In the genomic region with DNA sequence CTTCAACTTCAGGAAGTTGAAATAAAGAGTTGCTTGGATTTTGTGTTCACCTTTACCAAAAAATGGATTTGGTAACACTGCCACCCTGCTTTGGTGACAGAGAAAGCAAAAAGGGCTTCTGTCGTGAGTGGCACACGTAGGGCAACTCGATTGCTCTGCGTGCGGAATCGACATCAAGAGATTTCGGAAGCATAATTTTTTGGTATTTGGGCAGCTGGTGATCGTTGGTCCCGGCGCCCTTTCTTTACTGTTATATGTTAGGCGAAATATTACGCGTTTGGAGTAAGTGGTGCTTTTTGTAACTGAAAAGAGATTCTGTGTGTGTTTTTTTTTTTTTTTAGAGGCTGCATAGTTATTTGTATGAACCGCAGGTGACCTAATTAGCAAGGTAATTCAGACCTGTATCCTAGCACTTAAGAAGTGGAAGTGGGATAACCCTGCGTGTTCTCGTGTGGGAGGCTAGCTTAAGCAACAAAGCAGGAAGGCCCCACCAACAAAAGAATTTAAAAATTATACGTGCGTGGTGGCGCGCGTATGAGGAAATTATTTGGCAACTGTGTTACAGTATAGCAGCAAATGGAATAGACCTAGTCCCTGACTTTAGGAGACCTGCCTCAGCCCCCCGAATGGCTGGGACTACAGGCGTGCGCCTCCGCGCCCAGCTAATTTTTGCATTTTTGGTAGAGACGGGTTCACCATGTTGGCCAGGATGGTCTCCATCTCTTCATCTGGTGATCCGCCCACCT, we compare ENCODE assay signal across 8 cellular contexts. TPM values are rescaled to one million over a fixed set of nuclear protein-coding genes. Genes with fewer than 3 reads are reported as not detected.
DNase-seq lines count a peak whose midpoint lies in the region; ATAC-seq, FAIRE-seq and TF ChIP-seq lines count a peak whose summit lies in the region.

A gene (plus strand): TSS at position 108 of the 746 bp plus-strand sequence.

- H3K9me1 ChIP-seq in keratinocyte (ENCODE audit: control insufficient read depth, extremely low read depth, insufficient read depth, low read length), result no peaks in the 10 kb centered on the region

- dilution Hi-C loops in keratinocyte (cut with MboI; ENCODE audit: extremely low pct_ligation_motif_present, low sequenced_read_pairs), result no loop called here

- H3K9me3 ChIP-seq in keratinocyte (ENCODE audit: control insufficient read depth, low read depth, low read length), result no peaks in the 10 kb centered on the region

- peaks cover 11% of the 10 kb centered on the region for H3K4me1 ChIP-seq in keratinocyte (ENCODE audit: control insufficient read depth, extremely low read depth, insufficient read depth, low read length)

- ATAC-seq in GM19025 (IDR thresholded peaks at IDR 0.05; ENCODE audit: low read depth, unreplicated experiment) (peak; percentile 51), HG03280 (IDR thresholded peaks at IDR 0.05; ENCODE audit: unreplicated experiment) (peak; percentile 56)

- peak within 1 kb of the TSS; percentile 34 to 69 (median 52) for H3K4me3 ChIP-seq in keratinocyte (ENCODE audit: control insufficient read depth in 2 of 3, extremely low read depth in 1 of 3, insufficient read depth in 2 of 3, low read depth in 1 of 3, low read length in 3 of 3)

- peak within 1 kb of the TSS; percentile 92 for H3K9ac ChIP-seq in keratinocyte (ENCODE audit: control insufficient read depth, extremely low read depth, insufficient read depth, low read length)

- H4K20me1 ChIP-seq in keratinocyte (ENCODE audit: control insufficient read depth, extremely low read depth, insufficient read depth, low read length), result no peaks in the 10 kb centered on the region

- H3K27ac ChIP-seq in keratinocyte (ENCODE audit: control insufficient read depth, insufficient read depth, low read length), result peak within 1 kb of the TSS; percentile 100

- DNase-seq in AG20443 (ENCODE audit: low spot score), result peak; percentile 78
- DNase-seq in NCI-H345 (lab: John Stamatoyannopoulos, UW), result peak; percentile 94
- DNase-seq in activated CD4-positive, CD25-positive, alpha-beta regulatory T cell (lab: John Stamatoyannopoulos, UW), result peak; percentile 63 to 83 (median 73)
- peak; percentile 99 for DNase-seq in cerebellar cortex (ENCODE audit: low spot score)
- DNase-seq in keratinocyte (ENCODE audit: low read depth, low spot score), result peak; percentile 83
- DNase-seq in stimulated activated CD4-positive, alpha-beta T cell treated with anti-CD3 and anti-CD28 coated beads, Interleukin-12 subunit alpha, Interleukin-12 subunit beta, amount 100 ng/mL, for 48 hours (ENCODE audit: low read depth in 2 of 3, low spot score in 1 of 3), result peak; percentile 79 to 92 (median 82)

- H3K36me3 ChIP-seq in keratinocyte (ENCODE audit: control insufficient read depth in 2 of 2, extremely low read depth in 1 of 2, insufficient read depth in 2 of 2, low read length in 2 of 2), result no peaks in the 10 kb centered on the region

- no peak for FAIRE-seq in keratinocyte (lab: Jason Lieb, UNC)

- H3K79me2 ChIP-seq in keratinocyte (ENCODE audit: control insufficient read depth, insufficient read depth, low read length), result no peaks in the 10 kb centered on the region

- H2AFZ ChIP-seq in keratinocyte (ENCODE audit: control insufficient read depth, low read length), result peak within 1 kb of the TSS; percentile 72

- no peaks in the 10 kb centered on the region for H3K27me3 ChIP-seq in keratinocyte (ENCODE audit: control insufficient read depth, extremely low read depth, insufficient read depth, low read length)

- H3K4me2 ChIP-seq in keratinocyte (ENCODE audit: control insufficient read depth, extremely low read depth, insufficient read depth, low read depth, low read length), result peak within 1 kb of the TSS; percentile 94

- peak in 1 of 3 experiments; percentile 9 for TF ChIP-seq CTCF in keratinocyte (optimal IDR thresholded peaks at IDR 0.05 in 1 of 3, IDR thresholded peaks at IDR 0.05 in 1 of 3, conservative IDR thresholded peaks at IDR 0.05 in 1 of 3; ENCODE audit: extremely low read depth in 1 of 3, insufficient read depth in 2 of 3, low read length in 3 of 3)

RNA-seq across cellular contexts. Expression of the gene that starts here (rescaled TPM):
- polyA plus RNA-seq in keratinocyte, result not detected in 3 replicates
- polyA plus RNA-seq in keratinocyte (2011; ENCODE audit: low read depth), result not detected
- polyA plus RNA-seq in keratinocyte (2011; cell fraction: cytosol; rRNA removed), result not detected in 2 replicates
- not detected in 2 replicates for polyA plus RNA-seq in keratinocyte (2011; cell fraction: nucleus; rRNA removed)
- not detected in 2 replicates for polyA plus RNA-seq in keratinocyte (2012; ENCODE audit: low replicate concordance)
- polyA minus RNA-seq in keratinocyte, result not detected in 3 replicates
- not detected for polyA minus RNA-seq in keratinocyte (2011; cell fraction: cytosol; rRNA and poly(A)+ RNA removed)
- not detected in 2 replicates for polyA minus RNA-seq in keratinocyte (2011; cell fraction: nucleus; rRNA and poly(A)+ RNA removed)

Comparison
In these comparisons a context has a peak if more than half of its experiments do, and no peak if none do; other contexts are left out.
1. Peak in every context shown above with its lines: DNase-seq, ATAC-seq, H3K4me3 ChIP-seq and H3K27ac ChIP-seq.
2. Peak in DNase-seq, H3K4me3 ChIP-seq, H3K27ac ChIP-seq, H3K9ac ChIP-seq and H3K4me2 ChIP-seq in keratinocyte; RNA of the gene not detected or under 1 TPM.